ENCODE assay signal across 13 cellular contexts in genomic region chr1:180849031-180849775, GRCh38.
DNase-seq lines count a peak whose midpoint lies in the region; ATAC-seq, FAIRE-seq and TF ChIP-seq lines count a peak whose summit lies in the region.
"Had no signal": no experiment of that assay in that cellular context is flagged by ENCODE, and none has a peak within 500 bp of the region (broad histone marks: within the 10 kb centered on the region; RNA-seq: fewer than 3 reads in every experiment).

No MANE protein-coding gene starts in this region.

- FAIRE-seq in islet of Langerhans (lab: Jason Lieb, UNC) = peak; percentile 80

- no peaks in the 10 kb centered on the region for H3K9me3 Mint-ChIP-seq in MCF 10A (ENCODE audit: unreplicated experiment)
- peaks cover 3% of the 10 kb centered on the region for H3K9me3 Mint-ChIP-seq in CD4-positive, alpha-beta T cell

- no peak overlapping the region for H3K4me3 Mint-ChIP-seq in MCF 10A (ENCODE audit: unreplicated experiment)
- no peak overlapping the region for H3K4me3 Mint-ChIP-seq in CD4-positive, alpha-beta T cell
- H3K4me3 Mint-ChIP-seq: activated CD8-positive, alpha-beta T cell treated with anti-CD3 and anti-CD28 coated beads, Interleukin-2, amount 10 ng/mL, durations not matched to agents 7 days and 5 days had no signal

- ATAC-seq in GM18873 (IDR thresholded peaks at IDR 0.05; ENCODE audit: low FRiP score, unreplicated experiment) = peak; percentile 75
- peak; percentile 76 for ATAC-seq in GM21717 (IDR thresholded peaks at IDR 0.05; ENCODE audit: unreplicated experiment)
- peak; percentile 68 for ATAC-seq in HG03342 (IDR thresholded peaks at IDR 0.05; ENCODE audit: unreplicated experiment)
- ATAC-seq in CD4-positive, alpha-beta T cell (ENCODE audit: poor library complexity) = no peak
- ATAC-seq: activated CD8-positive, alpha-beta T cell treated with anti-CD3 and anti-CD28 coated beads, Interleukin-2, amount 10 ng/mL, durations not matched to agents 7 days and 5 days had no signal

- H3K4me1 Mint-ChIP-seq in MCF 10A (ENCODE audit: insufficient read depth, unreplicated experiment) = peaks cover 4% of the 10 kb centered on the region
- H3K4me1 Mint-ChIP-seq in CD4-positive, alpha-beta T cell (ENCODE audit: low read depth) = peaks cover 33% of the 10 kb centered on the region

- intact Hi-C loops in MCF 10A (cut with micrococcal nuclease) = no loop called here
- intact Hi-C loops in CD4-positive, alpha-beta T cell (cut with DNase I, micrococcal nuclease) = no loop called here

- no peaks in the 10 kb centered on the region for H3K27me3 ChIP-seq in CD4-positive, alpha-beta T cell (ENCODE audit: control insufficient read depth, insufficient read depth, low read length)
- H3K27me3 ChIP-seq: ascending aorta had no signal

- no peak overlapping the region for H3K27ac Mint-ChIP-seq in MCF 10A (ENCODE audit: low read depth, unreplicated experiment)
- H3K27ac Mint-ChIP-seq in CD4-positive, alpha-beta T cell = no peak overlapping the region
- H3K27ac Mint-ChIP-seq: activated CD8-positive, alpha-beta T cell treated with anti-CD3 and anti-CD28 coated beads, Interleukin-2, amount 10 ng/mL, durations not matched to agents 7 days and 5 days had no signal

- H3K27ac ChIP-seq in CD4-positive, alpha-beta T cell (ENCODE audit: low read depth, low read length) = no peak overlapping the region
- H3K27ac ChIP-seq: ascending aorta, thoracic aorta had no signal

- no TSS peak for BruUV-seq in MCF 10A (replicated peaks; lab: Mats Ljungman, UMichigan)

- TF ChIP-seq CTCF in MCF 10A (IDR thresholded peaks at IDR 0.05; ENCODE audit: unreplicated experiment) = no peak
- no peak for TF ChIP-seq CTCF in CD4-positive, alpha-beta T cell (IDR thresholded peaks at IDR 0.05)

- POLR2A ChIA-PET in MCF 10A (lab: Yijun Ruan, JAX) = interaction anchor here (1.5 kb wide), 1 partner anchor 347 kb away, joined by 7 read pairs; no protein-coding TSS in a partner anchor
- POLR2A ChIA-PET in CD4-positive, alpha-beta T cell (lab: Charles Lee) = interaction anchor here (0.6 kb wide), 1 partner anchor 13 kb away, joined by 3 read pairs; no protein-coding TSS in a partner anchor

- CTCF ChIA-PET in MCF 10A (lab: Yijun Ruan, JAX) = interaction anchor here (0.6 to 1.2 kb wide), 4 partner anchors 9 to 305 kb away, joined by 3 to 4 read pairs (median 4); no protein-coding TSS in a partner anchor
- CTCF ChIA-PET in CD4-positive, alpha-beta T cell (lab: Charles Lee) = no interaction called here

- peaks cover 14% of the 10 kb centered on the region for H3K36me3 Mint-ChIP-seq in MCF 10A (ENCODE audit: insufficient read depth, unreplicated experiment)
- H3K36me3 Mint-ChIP-seq in CD4-positive, alpha-beta T cell (ENCODE audit: low read depth) = peaks cover 56% of the 10 kb centered on the region

- DNase-seq in activated effector memory CD4-positive, alpha-beta T cell treated with anti-CD3 and anti-CD28 coated beads, Interleukin-2, amount 50 U/mL, for 16 hours = no peak
- no peak for DNase-seq in MCF 10A (ENCODE audit: unreplicated experiment)
- DNase-seq in CD4-positive, alpha-beta T cell = no peak
- DNase-seq: activated CD8-positive, alpha-beta T cell treated with anti-CD3 and anti-CD28 coated beads, Interleukin-2, amount 10 ng/mL, durations not matched to agents 7 days and 5 days; EL; islet precursor cell; NCI-H187 treated with DMSO at 0.1 percent for 48 hours had no signal

- H3K27me3 Mint-ChIP-seq in MCF 10A (ENCODE audit: insufficient read depth, unreplicated experiment) = no peaks in the 10 kb centered on the region
- no peaks in the 10 kb centered on the region for H3K27me3 Mint-ChIP-seq in CD4-positive, alpha-beta T cell

- no peaks in the 10 kb centered on the region for H3K9me3 ChIP-seq in CD4-positive, alpha-beta T cell (ENCODE audit: control insufficient read depth, low read length)
- H3K9me3 ChIP-seq: ascending aorta, thoracic aorta had no signal
